23 cellular contexts compared by ENCODE assay signal in genomic region chr10:49116509-49117365, GRCh38.
DNase-seq lines count a peak whose midpoint lies in the region; ATAC-seq and TF ChIP-seq lines count a peak whose summit lies in the region.
"Had no signal": no experiment of that assay in that cellular context is flagged by ENCODE, and none has a peak within 500 bp of the region (broad histone marks: within the 10 kb centered on the region; RNA-seq: fewer than 3 reads in every experiment).

No MANE protein-coding gene starts in this region.

- no peak overlapping the region for H3K4me3 ChIP-seq in coronary artery
- H3K4me3 ChIP-seq: cardiac muscle cell, Peyer's patch, tibial nerve had no signal

- peak overlapping the region in 2 of 3 experiments; percentile 35 to 65 for H3K27ac Mint-ChIP-seq in nephron
- H3K27ac Mint-ChIP-seq: activated CD8-positive, alpha-beta T cell treated with anti-CD3 and anti-CD28 coated beads, Interleukin-2, amount 10 ng/mL, durations not matched to agents 7 days and 5 days; activated naive CD4-positive, alpha-beta T cell treated with anti-CD3 and anti-CD28 coated beads, Interleukin-2, amount 10 ng/mL, durations not matched to agents 7 days and 5 days; CD8-positive, alpha-beta T cell; dendritic cell treated with granulocyte-macrophage colony-stimulating factor and Interleukin-4, amounts not matched to agents 40 ng/mL and 50 ng/mL, for 4 days; stimulated activated naive CD8-positive, alpha-beta T cell treated with anti-CD3 and anti-CD28 coated beads, Interleukin-15, Interleukin-2, amounts not matched to agents 100 ng/mL and 50 ng/mL, for 24 hours had no signal

- peak; percentile 38 for DNase-seq in activated CD8-positive, alpha-beta memory T cell treated with anti-CD3 and anti-CD28 coated beads for 24 hours
- DNase-seq in activated CD8-positive, alpha-beta memory T cell treated with anti-CD3 and anti-CD28 coated beads, Interleukin-2, amount 50 U/mL, for 4 hours: no peak
- peak; percentile 71 for DNase-seq in coronary artery (ENCODE audit: low spot score)
- no peak for DNase-seq in substantia nigra (lab: John Stamatoyannopoulos, UW)
- no peak for DNase-seq in UCSD-AML1 (lab: John Stamatoyannopoulos, UW; ENCODE audit: unreplicated experiment)
- DNase-seq in NCI-H128 (lab: John Stamatoyannopoulos, UW; ENCODE audit: unreplicated experiment): no peak
- DNase-seq: activated T-cell treated with anti-CD3 and anti-CD28 coated beads, Interleukin-2, amount 50 U/mL, for 4 hours; amygdala; mammary epithelial cell; NCI-H1930; NCI-H526 treated with DMSO at 0.1 percent for 48 hours; Peyer's patch; right cardiac atrium had no signal

- H3K4me1 Mint-ChIP-seq in nephron: peaks cover 59% of the 10 kb centered on the region

- H3K4me3 Mint-ChIP-seq in nephron: peak overlapping the region; percentile 66 to 86 (median 82)
- H3K4me3 Mint-ChIP-seq: activated CD8-positive, alpha-beta T cell treated with anti-CD3 and anti-CD28 coated beads, Interleukin-2, amount 10 ng/mL, durations not matched to agents 7 days and 5 days; activated T-cell treated with anti-CD3 and anti-CD28 coated beads, Interleukin-2, amount 50 U/mL, for 4 hours; CD8-positive, alpha-beta T cell; dendritic cell treated with granulocyte-macrophage colony-stimulating factor and Interleukin-4, amounts not matched to agents 40 ng/mL and 50 ng/mL, for 4 days; stimulated activated naive CD8-positive, alpha-beta T cell treated with anti-CD3 and anti-CD28 coated beads, Interleukin-15, Interleukin-2, amounts not matched to agents 100 ng/mL and 50 ng/mL, for 24 hours had no signal

- H3K9me3 Mint-ChIP-seq in nephron: no peaks in the 10 kb centered on the region
- H3K9me3 Mint-ChIP-seq: activated naive CD4-positive, alpha-beta T cell treated with anti-CD3 and anti-CD28 coated beads, Interleukin-2, amount 10 ng/mL, durations not matched to agents 7 days and 5 days; activated T-cell treated with anti-CD3 and anti-CD28 coated beads, Interleukin-2, amount 50 U/mL, for 4 hours; CD8-positive, alpha-beta T cell; dendritic cell treated with granulocyte-macrophage colony-stimulating factor and Interleukin-4, amounts not matched to agents 40 ng/mL and 50 ng/mL, for 4 days; stimulated activated naive CD8-positive, alpha-beta T cell treated with anti-CD3 and anti-CD28 coated beads, Interleukin-15, Interleukin-2, amounts not matched to agents 100 ng/mL and 50 ng/mL, for 24 hours had no signal

- no peaks in the 10 kb centered on the region for H3K36me3 Mint-ChIP-seq in nephron (ENCODE audit: low read depth)
- H3K36me3 Mint-ChIP-seq: activated naive CD4-positive, alpha-beta T cell treated with anti-CD3 and anti-CD28 coated beads, Interleukin-2, amount 10 ng/mL, durations not matched to agents 7 days and 5 days; CD8-positive, alpha-beta T cell had no signal

- no peak for ATAC-seq in HG02642 (IDR thresholded peaks at IDR 0.05; ENCODE audit: poor library complexity, unreplicated experiment)
- ATAC-seq: activated T-cell treated with anti-CD3 and anti-CD28 coated beads, Interleukin-2, amount 50 U/mL, for 4 hours; CD8-positive, alpha-beta T cell had no signal

- H3K27me3 Mint-ChIP-seq in nephron (ENCODE audit: low read depth): peaks cover 4% of the 10 kb centered on the region

- TF ChIP-seq CTCF in coronary artery (IDR thresholded peaks at IDR 0.05): no peak
- no peak for TF ChIP-seq CTCF in nephron (IDR thresholded peaks at IDR 0.05; ENCODE audit: unreplicated experiment in 3 of 3)

- H3K27ac ChIP-seq in coronary artery (peak overlapping the region; percentile 4 to 18), substantia nigra (ENCODE audit: low read depth, low read length, poor library complexity, severe bottlenecking) (peak overlapping the region; percentile 17)
- H3K27ac ChIP-seq: 22Rv1, cardiac muscle cell, tibial nerve had no signal

Comparison
In these comparisons a context has a peak if more than half of its experiments do, and no peak if none do; other contexts are left out.
1. DNase-seq: peak in activated CD8-positive, alpha-beta memory T cell treated with anti-CD3 and anti-CD28 coated beads for 24 hours (single experiment) and coronary artery (single experiment); none in activated CD8-positive, alpha-beta memory T cell treated with anti-CD3 and anti-CD28 coated beads, Interleukin-2, amount 50 U/mL, for 4 hours (single experiment), substantia nigra (0 of 49), UCSD-AML1 (single experiment) and NCI-H128 (single experiment).